In the genomic region with DNA sequence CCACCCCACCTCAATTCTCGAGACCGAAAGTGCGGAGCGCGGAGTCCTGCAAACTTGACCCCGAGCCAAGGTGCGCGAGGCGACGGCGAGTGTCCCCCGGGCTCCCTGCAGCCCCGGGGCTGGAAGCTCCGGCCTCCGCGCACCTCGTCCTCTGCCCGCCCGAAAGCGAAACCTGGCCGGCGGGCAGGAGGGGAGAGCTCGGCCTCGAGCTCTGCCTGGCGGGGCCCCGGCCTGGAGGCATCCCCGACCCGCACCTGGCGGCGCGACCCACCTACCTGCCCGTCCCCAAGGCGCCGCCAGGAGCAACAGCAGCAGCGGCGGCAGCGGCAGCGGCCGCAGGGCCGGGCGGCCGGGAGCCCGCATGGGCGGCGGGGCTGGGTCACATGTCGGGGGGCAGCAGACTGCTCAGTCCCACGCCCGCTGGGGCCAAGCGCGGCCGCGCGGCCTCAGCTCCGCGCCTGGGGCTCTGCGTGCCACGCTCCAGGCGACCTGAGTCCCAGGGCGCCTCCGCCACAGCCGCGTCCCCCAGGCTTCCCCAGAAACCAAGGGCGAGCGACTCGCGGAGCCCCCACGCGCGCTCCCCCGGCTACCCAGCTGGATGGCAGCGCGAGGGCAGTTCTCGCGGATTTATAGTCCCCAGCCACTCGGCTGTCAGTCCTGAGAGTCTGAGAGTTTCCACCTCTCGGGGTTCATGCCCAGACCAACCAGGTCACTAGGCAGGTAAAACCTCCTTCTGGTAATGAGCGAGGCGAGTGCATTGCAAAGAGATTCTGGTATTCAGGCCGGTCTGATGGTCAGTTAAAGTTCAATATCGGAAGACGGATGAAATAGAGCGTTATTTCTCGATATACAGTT, we compare ENCODE assay signal across 8 cellular contexts. TPM values are rescaled to one million over a fixed set of nuclear protein-coding genes. Genes with fewer than 3 reads are reported as not detected.
DNase-seq lines count a peak whose midpoint lies in the region; ATAC-seq, FAIRE-seq and TF ChIP-seq lines count a peak whose summit lies in the region.

A gene with protein sequence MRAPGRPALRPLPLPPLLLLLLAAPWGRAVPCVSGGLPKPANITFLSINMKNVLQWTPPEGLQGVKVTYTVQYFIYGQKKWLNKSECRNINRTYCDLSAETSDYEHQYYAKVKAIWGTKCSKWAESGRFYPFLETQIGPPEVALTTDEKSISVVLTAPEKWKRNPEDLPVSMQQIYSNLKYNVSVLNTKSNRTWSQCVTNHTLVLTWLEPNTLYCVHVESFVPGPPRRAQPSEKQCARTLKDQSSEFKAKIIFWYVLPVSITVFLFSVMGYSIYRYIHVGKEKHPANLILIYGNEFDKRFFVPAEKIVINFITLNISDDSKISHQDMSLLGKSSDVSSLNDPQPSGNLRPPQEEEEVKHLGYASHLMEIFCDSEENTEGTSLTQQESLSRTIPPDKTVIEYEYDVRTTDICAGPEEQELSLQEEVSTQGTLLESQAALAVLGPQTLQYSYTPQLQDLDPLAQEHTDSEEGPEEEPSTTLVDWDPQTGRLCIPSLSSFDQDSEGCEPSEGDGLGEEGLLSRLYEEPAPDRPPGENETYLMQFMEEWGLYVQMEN (minus strand): TSS at position 600 of the 855 bp plus-strand sequence. CDS start 237 bp downstream, at position 363.

- no peaks in the 10 kb centered on the region for H3K36me3 Mint-ChIP-seq in naive B cell

- no peak for TF ChIP-seq CTCF in AG10803 (conservative IDR thresholded peaks at IDR 0.05; ENCODE audit: low read length)
- no peak for TF ChIP-seq CTCF in WERI-Rb-1 (IDR thresholded peaks at IDR 0.05; ENCODE audit: low read depth, low read length)
- no peak for TF ChIP-seq CTCF in fibroblast of pulmonary artery (IDR thresholded peaks at IDR 0.05; ENCODE audit: low read length, missing control alignments)

- DNase-seq in AG10803 (ENCODE audit: low read depth) = no peak
- peak; percentile 26 for DNase-seq in GM19239 (ENCODE audit: insufficient read length, low spot score)
- DNase-seq in WERI-Rb-1 = peak; percentile 22
- DNase-seq in fibroblast of pulmonary artery (ENCODE audit: low read depth) = no peak
- DNase-seq in naive B cell = peak; percentile 21
- no peak for DNase-seq in NCI-H524 treated with DMSO at 0.1 percent for 48 hours (lab: John Stamatoyannopoulos, UW)

- H3K27ac ChIP-seq in WERI-Rb-1 = no peak within 1 kb of the TSS

- peaks cover 3 to 5% (median 5%) of the 10 kb centered on the region in 3 donors for H3K4me1 Mint-ChIP-seq in naive B cell

- H3K27me3 ChIP-seq in WERI-Rb-1 (ENCODE audit: insufficient read depth, low read depth, severe bottlenecking) = peaks cover 12% of the 10 kb centered on the region

- H3K27me3 Mint-ChIP-seq in naive B cell = peaks cover 69 to 90% (median 82%) of the 10 kb centered on the region in 3 donors

- peak within 1 kb of the TSS in 1 of 6 donors; percentile 34 for H3K27ac Mint-ChIP-seq in naive B cell

- H3K9me3 Mint-ChIP-seq in naive B cell = no peaks in the 10 kb centered on the region

- no peaks in the 10 kb centered on the region for H3K36me3 ChIP-seq in WERI-Rb-1

- H3K4me3 Mint-ChIP-seq in naive B cell = peak within 1 kb of the TSS; percentile 81 to 90 (median 86)

- H3K9me3 ChIP-seq in WERI-Rb-1 (ENCODE audit: severe bottlenecking) = no peaks in the 10 kb centered on the region

- ATAC-seq in naive B cell (ENCODE audit: low read depth in 2 of 2) = peak; percentile 70 to 72
- no peak for ATAC-seq in HG03045 (IDR thresholded peaks at IDR 0.05; ENCODE audit: unreplicated experiment)
- ATAC-seq in HG02571 (IDR thresholded peaks at IDR 0.05; ENCODE audit: unreplicated experiment) = no peak

- no peak for FAIRE-seq in GM19239 (lab: Jason Lieb, UNC)

- peak within 1 kb of the TSS; percentile 76 for H3K4me3 ChIP-seq in AG10803 (ENCODE audit: low read length)
- peak within 1 kb of the TSS; percentile 80 for H3K4me3 ChIP-seq in WERI-Rb-1 (ENCODE audit: low read depth, low read length)
- peak within 1 kb of the TSS; percentile 67 for H3K4me3 ChIP-seq in fibroblast of pulmonary artery (replicated peaks; ENCODE audit: low read depth, low read length)

RNA-seq across cellular contexts. Expression of the gene that starts here (rescaled TPM):
- polyA plus RNA-seq in naive B cell (ENCODE audit: low read depth in 6 of 6) = not detected

Comparison
In these comparisons a context has a peak if more than half of its experiments do, and no peak if none do; other contexts are left out.
1. Peak in DNase-seq and ATAC-seq in naive B cell; RNA of the gene not detected or under 1 TPM.
2. DNase-seq: peak in GM19239 (single experiment) and WERI-Rb-1 (single experiment); none in AG10803 (single experiment), fibroblast of pulmonary artery (single experiment) and NCI-H524 treated with DMSO at 0.1 percent for 48 hours (single experiment).
3. Peak in every context shown above with its lines, with median percentiles within 50 percentile points of each other: H3K4me3 ChIP-seq.